In the genomic region with DNA sequence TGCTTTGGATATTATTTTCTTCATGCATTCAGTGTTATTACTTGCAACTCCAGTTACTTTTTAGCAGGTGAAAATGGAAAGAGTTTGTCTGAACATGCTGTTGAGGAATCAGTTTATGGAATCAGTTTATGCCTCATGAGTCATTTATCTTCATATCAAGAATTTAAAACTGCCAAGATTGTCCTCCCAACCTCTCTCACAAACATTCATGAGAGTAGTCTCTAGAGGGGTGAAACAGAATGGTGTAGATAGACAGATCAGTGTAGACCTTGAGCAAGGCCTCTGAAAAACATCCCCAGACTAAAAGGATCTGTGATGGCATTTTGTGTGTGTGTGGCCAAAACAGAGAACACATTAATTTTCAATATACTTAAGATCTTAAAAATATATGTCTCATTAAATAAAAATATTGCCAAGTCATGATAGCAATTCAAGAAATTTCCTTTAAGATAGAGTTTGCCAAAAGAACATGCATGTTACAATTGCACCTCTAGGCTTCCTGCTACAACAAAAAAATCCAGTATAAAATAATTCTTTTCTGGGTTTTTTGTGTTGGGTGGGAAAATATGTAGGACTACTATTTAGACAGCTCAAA, we compare ENCODE assay signal across 12 cellular contexts. TPM values are rescaled to one million over a fixed set of nuclear protein-coding genes. Genes with fewer than 3 reads are reported as not detected.
DNase-seq lines count a peak whose midpoint lies in the region; ATAC-seq, FAIRE-seq and TF ChIP-seq lines count a peak whose summit lies in the region.
"Had no signal": no experiment of that assay in that cellular context is flagged by ENCODE, and none has a peak within 500 bp of the region (broad histone marks: within the 10 kb centered on the region; RNA-seq: fewer than 3 reads in every experiment).

No MANE protein-coding gene starts in this region.

- H3K9ac ChIP-seq in GM23248, result peak overlapping the region; percentile 22

- H3K4me3 Mint-ChIP-seq in activated naive CD8-positive, alpha-beta T cell, result peak overlapping the region; percentile 74

- intact Hi-C loops in A673 (cut with micrococcal nuclease; ENCODE audit: unreplicated experiment), result no loop called here

- H3K27me3 ChIP-seq in A673 (replicated peaks; ENCODE audit: insufficient read depth, low read depth, low read length, poor library complexity) (no peaks in the 10 kb centered on the region), GM23248 (replicated peaks; ENCODE audit: insufficient read depth) (no peaks in the 10 kb centered on the region)
- H3K27me3 ChIP-seq: sigmoid colon had no signal

- FAIRE-seq in D721Med (lab: Jason Lieb, UNC), result no peak

- TF ChIP-seq CTCF in A673 (conservative IDR thresholded peaks at IDR 0.05; ENCODE audit: low read depth, low read length) (no peak), D721Med (IDR thresholded peaks at IDR 0.05; ENCODE audit: insufficient read depth, missing control alignments) (no peak)

- H3K4me3 ChIP-seq in A673 (ENCODE audit: low read depth, low read length, poor library complexity, severe bottlenecking), result no peak overlapping the region
- peak overlapping the region; percentile 40 for H3K4me3 ChIP-seq in GM23248
- H3K4me3 ChIP-seq: sigmoid colon had no signal

- H3K9me3 Mint-ChIP-seq in activated naive CD8-positive, alpha-beta T cell (ENCODE audit: low read depth), result no peaks in the 10 kb centered on the region

- CTCF ChIA-PET in A673 (lab: Charles Lee), result no interaction called here

- H3K79me2 ChIP-seq in GM23248 (ENCODE audit: insufficient read depth), result peaks cover 100% of the 10 kb centered on the region

- H3K9me2 ChIP-seq in GM23248 (ENCODE audit: insufficient read depth), result no peaks in the 10 kb centered on the region

- peaks cover 36% of the 10 kb centered on the region for H3K36me3 ChIP-seq in A673 (ENCODE audit: insufficient read depth, low read length, poor library complexity, severe bottlenecking)
- peaks cover 62% of the 10 kb centered on the region for H3K36me3 ChIP-seq in GM23248 (ENCODE audit: low read depth)

- peak overlapping the region; percentile 89 for H3K4me2 ChIP-seq in GM23248 (ENCODE audit: unreplicated experiment)

- H4K20me1 ChIP-seq in GM23248 (ENCODE audit: insufficient read depth), result peaks cover 39% of the 10 kb centered on the region

- H3K27ac ChIP-seq in A673 (ENCODE audit: low read depth, low read length, poor library complexity, severe bottlenecking), result peak overlapping the region; percentile 19
- H3K27ac ChIP-seq in GM23248, result peak overlapping the region; percentile 34

- no peak overlapping the region for H2AFZ ChIP-seq in GM23248

- DNase-seq in A673 (ENCODE audit: low spot score) (no peak), GM23248 (no peak), iris pigment epithelial cell (ENCODE audit: low read depth) (peak; percentile 34), SIG-M5 treated with dmso at 0.1 percent for 504 hours (lab: John Stamatoyannopoulos, UW; ENCODE audit: unreplicated experiment) (no peak), D721Med (ENCODE audit: insufficient read length, low spot score) (no peak)
- DNase-seq: activated CD4-positive, CD25-positive, alpha-beta regulatory T cell; amniotic stem cell; Karpas-422; sigmoid colon had no signal

- BruUV-seq in A673 (replicated peaks; lab: Mats Ljungman, UMichigan), result no TSS peak

- peaks cover 27% of the 10 kb centered on the region for H3K4me1 ChIP-seq in A673 (ENCODE audit: insufficient read depth, low read length, poor library complexity, severe bottlenecking)
- H3K4me1 ChIP-seq in GM23248 (ENCODE audit: insufficient read depth), result peaks cover 44% of the 10 kb centered on the region

- peaks cover 78% of the 10 kb centered on the region for H3F3A ChIP-seq in GM23248 (ENCODE audit: insufficient read depth)

- no peaks in the 10 kb centered on the region for H3K27me3 Mint-ChIP-seq in activated naive CD8-positive, alpha-beta T cell

- ATAC-seq in GM21529 (IDR thresholded peaks at IDR 0.05; ENCODE audit: unreplicated experiment), result no peak
- ATAC-seq in GM18520 (IDR thresholded peaks at IDR 0.05; ENCODE audit: unreplicated experiment), result no peak

- H3K36me3 Mint-ChIP-seq in activated naive CD8-positive, alpha-beta T cell, result peaks cover 20% of the 10 kb centered on the region

- H3K9me3 ChIP-seq in A673 (ENCODE audit: low read depth, low read length, poor library complexity, severe bottlenecking) (no peaks in the 10 kb centered on the region), GM23248 (ENCODE audit: low read depth) (no peaks in the 10 kb centered on the region)
- H3K9me3 ChIP-seq: sigmoid colon had no signal

- H3K27ac Mint-ChIP-seq in activated naive CD8-positive, alpha-beta T cell, result peak overlapping the region; percentile 73

- POLR2A ChIA-PET in A673 (lab: Charles Lee; ENCODE audit: low non-redundant PET), result no interaction called here

- peaks cover 76% of the 10 kb centered on the region for H3K4me1 Mint-ChIP-seq in activated naive CD8-positive, alpha-beta T cell (ENCODE audit: low read depth)

- in situ Hi-C loops in GM23248 (cut with MboI), result no loop called here

RNA-seq across cellular contexts. Expression of a gene that starts 5.0 kb away (rescaled TPM):
- total RNA-seq in A673 (2021), result 338 and 430 TPM in 2 replicates
- total RNA-seq in GM23248 (2014; rRNA removed; shearing (Covaris generic)), result 986 and 1,002 TPM in 2 replicates
- 1,010 and 1,013 TPM in 2 replicates for polyA plus RNA-seq in GM23248 (2016; fragmentation: Nextera tagmentation; extraction: Ambion mirVana)
